In genomic region chr20:35066194-35066593, GRCh38 we compare ENCODE assay signal across 1 cellular context.
TF ChIP-seq lines count a peak whose summit lies in the region.

No MANE protein-coding gene starts in this region.

TF ChIP-seq in GM12878, 131 proteins besides CTCF, POLR2A, EP300 and RAD21:
- TF ChIP-seq PBX3 (IDR thresholded peaks at IDR 0.05; ENCODE audit: insufficient replicate concordance, low read depth, low read length) = no peak
- peak; percentile 7 for TF ChIP-seq BCL3 (IDR thresholded peaks at IDR 0.05; ENCODE audit: borderline replicate concordance, insufficient read depth, low read depth, low read length, poor library complexity, severe bottlenecking)
- TF ChIP-seq CHD2 (IDR thresholded peaks at IDR 0.05; ENCODE audit: borderline replicate concordance, low read depth, low read length) = no peak
- TF ChIP-seq SUZ12 (IDR thresholded peaks at IDR 0.05; ENCODE audit: unreplicated experiment) = no peak
TF ChIP-seq in GM12878: peak in this region for 1.
